In the genomic region with DNA sequence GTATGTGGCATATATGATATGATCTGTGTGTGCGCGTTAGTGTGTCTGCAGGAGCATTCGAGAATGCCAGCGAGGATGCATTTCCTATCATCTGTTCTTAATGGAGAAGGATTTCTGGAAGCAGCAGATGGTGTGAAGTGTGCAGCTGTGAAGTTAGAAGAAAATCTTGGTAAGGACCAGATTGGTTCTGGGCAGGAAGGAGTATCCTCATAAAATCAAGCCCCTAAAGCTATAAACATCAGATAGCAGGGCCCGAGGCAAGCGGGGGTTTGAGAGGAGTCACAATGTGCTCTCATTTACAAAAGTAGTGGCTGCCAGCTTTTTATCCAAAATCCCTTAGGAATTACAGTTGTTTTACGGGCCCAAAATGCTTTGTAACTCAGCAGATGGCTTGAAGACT, we compare ENCODE assay signal across 30 cellular contexts. TPM values are rescaled to one million over a fixed set of nuclear protein-coding genes. Genes with fewer than 3 reads are reported as not detected.
DNase-seq lines count a peak whose midpoint lies in the region; ATAC-seq, FAIRE-seq and TF ChIP-seq lines count a peak whose summit lies in the region.
"Had no signal": no experiment of that assay in that cellular context is flagged by ENCODE, and none has a peak within 500 bp of the region (broad histone marks: within the 10 kb centered on the region; RNA-seq: fewer than 3 reads in every experiment).

No MANE protein-coding gene starts in this region.

- H3K9ac ChIP-seq in neural progenitor cell = no peak overlapping the region
- H3K9ac ChIP-seq: BLaER1, KMS-11 had no signal

- no peaks in the 10 kb centered on the region for H3K36me3 ChIP-seq in GM23338 (ENCODE audit: insufficient read depth)
- H3K36me3 ChIP-seq in neural progenitor cell = no peaks in the 10 kb centered on the region
- H3K36me3 ChIP-seq: BLaER1, tibial nerve had no signal

- H3K27ac ChIP-seq in GM23338 (ENCODE audit: low read depth) = peak overlapping the region; percentile 12; the same call in 1 of the 2 replicates
- no peak overlapping the region for H3K27ac ChIP-seq in neural progenitor cell
- H3K27ac ChIP-seq: BLaER1, epithelial cell of prostate, KMS-11, PC-9, stomach, tibial nerve had no signal

- H3K4me3 ChIP-seq in GM23338 = no peak overlapping the region
- H3K4me3 ChIP-seq in neural progenitor cell = no peak overlapping the region
- H3K4me3 ChIP-seq: BLaER1, PC-9, stomach, tibial nerve had no signal

- H3K9me3 Mint-ChIP-seq in GM23338 (no peaks in the 10 kb centered on the region), neural progenitor cell (no peaks in the 10 kb centered on the region)

- no peak overlapping the region for H3K4me3 Mint-ChIP-seq in GM23338
- H3K4me3 Mint-ChIP-seq in neural progenitor cell = no peak overlapping the region
- H3K4me3 Mint-ChIP-seq: activated CD8-positive, alpha-beta memory T cell treated with anti-CD3 and anti-CD28 coated beads, Interleukin-2, amount 10 ng/mL, durations not matched to agents 7 days and 5 days had no signal

- ATAC-seq in GM23338 (no peak), omental fat pad (ENCODE audit: low FRiP score) (no peak)
- ATAC-seq: activated CD8-positive, alpha-beta memory T cell treated with anti-CD3 and anti-CD28 coated beads, Interleukin-2, amount 10 ng/mL, durations not matched to agents 7 days and 5 days; left cardiac atrium had no signal

- H3K4me1 Mint-ChIP-seq in GM23338 (peaks cover 37% of the 10 kb centered on the region), neural progenitor cell (peaks cover 8% of the 10 kb centered on the region)

- H3K9me3 ChIP-seq in neural progenitor cell (ENCODE audit: low read depth) = no peaks in the 10 kb centered on the region
- H3K9me3 ChIP-seq: BLaER1, stomach, tibial nerve had no signal

- H3K27me3 ChIP-seq in GM23338 (ENCODE audit: insufficient read depth) (no peaks in the 10 kb centered on the region), neural progenitor cell (no peaks in the 10 kb centered on the region)
- H3K27me3 ChIP-seq: BLaER1, stomach, tibial nerve had no signal

- H3K79me2 ChIP-seq in GM23338 (replicated peaks; ENCODE audit: insufficient read depth) (peaks cover 85% of the 10 kb centered on the region), neural progenitor cell (ENCODE audit: low read depth) (peaks cover 48% of the 10 kb centered on the region)

- H2AFZ ChIP-seq in GM23338 = no peak overlapping the region
- no peak overlapping the region for H2AFZ ChIP-seq in neural progenitor cell (replicated peaks)
- H2AFZ ChIP-seq: PC-9 had no signal

- no peaks in the 10 kb centered on the region; the same call in 1 of the 2 replicates for H3F3A ChIP-seq in GM23338 (replicated peaks; ENCODE audit: low read depth)
- no peaks in the 10 kb centered on the region for H3F3A ChIP-seq in neural progenitor cell (ENCODE audit: low read depth)

- H4K20me1 ChIP-seq in GM23338 (replicated peaks; ENCODE audit: insufficient read depth) = peaks cover 38% of the 10 kb centered on the region
- H4K20me1 ChIP-seq in neural progenitor cell (ENCODE audit: low read depth) = no peaks in the 10 kb centered on the region
- H4K20me1 ChIP-seq: BLaER1 had no signal

- H3K27me3 Mint-ChIP-seq in GM23338 (ENCODE audit: insufficient read depth, low read depth, poor library complexity) (no peaks in the 10 kb centered on the region), neural progenitor cell (ENCODE audit: insufficient read depth, low read depth) (no peaks in the 10 kb centered on the region)
- H3K27me3 Mint-ChIP-seq: activated CD8-positive, alpha-beta memory T cell treated with anti-CD3 and anti-CD28 coated beads, Interleukin-2, amount 10 ng/mL, durations not matched to agents 7 days and 5 days had no signal

- TF ChIP-seq CTCF in GM23338 (conservative IDR thresholded peaks at IDR 0.05; ENCODE audit: low read depth in 2 of 2) (no peak), neural progenitor cell (IDR thresholded peaks at IDR 0.05) (no peak), omental fat pad (IDR thresholded peaks at IDR 0.05) (no peak)

- DNase-seq in GM23338 (ENCODE audit: low spot score) (no peak), NCI-H524 (lab: John Stamatoyannopoulos, UW) (peak; percentile 83 to 91), neural progenitor cell (ENCODE audit: low spot score) (no peak), omental fat pad (ENCODE audit: low spot score) (no peak), putamen (ENCODE audit: low spot score) (no peak)
- DNase-seq in activated CD4-positive, alpha-beta T cell treated with anti-CD3 and anti-CD28 coated beads for 48 hours = no peak
- DNase-seq in activated T-cell treated with anti-CD3 and anti-CD28 coated beads, Interleukin-2, amount 50 U/mL, for 48 hours = no peak
- DNase-seq: activated CD8-positive, alpha-beta memory T cell treated with anti-CD3 and anti-CD28 coated beads, Interleukin-2, amount 10 ng/mL, durations not matched to agents 7 days and 5 days; activated naive CD4-positive, alpha-beta T cell treated with anti-CD3 and anti-CD28 coated beads, Interleukin-2, amount 50 U/mL, for 16 hours; amygdala; DMS53; foreskin fibroblast; H7; left cardiac atrium; MM.1S; NCI-H1417 treated with DMSO at 0.1 percent for 48 hours; NCI-H2081 treated with DMSO at 0.1 percent for 48 hours; NCI-H446; PC-9; SHP77; stomach; T1000 had no signal

- peak overlapping the region; percentile 21 for H3K27ac Mint-ChIP-seq in GM23338
- H3K27ac Mint-ChIP-seq in neural progenitor cell = no peak overlapping the region
- H3K27ac Mint-ChIP-seq: activated CD8-positive, alpha-beta memory T cell treated with anti-CD3 and anti-CD28 coated beads, Interleukin-2, amount 10 ng/mL, durations not matched to agents 7 days and 5 days had no signal

- peak; percentile 35 for FAIRE-seq in endometrium (lab: Jason Lieb, UNC)
- FAIRE-seq: bronchial epithelial cell, G401.6, HTR-8/SVneo had no signal

- H3K4me2 ChIP-seq in GM23338 (peak overlapping the region; percentile 25), neural progenitor cell (peak overlapping the region; percentile 3)
- H3K4me2 ChIP-seq: BLaER1, KMS-11, PC-9 had no signal

- H3K36me3 Mint-ChIP-seq in GM23338 (ENCODE audit: low read depth) (peaks cover 20% of the 10 kb centered on the region), neural progenitor cell (peaks cover 2% of the 10 kb centered on the region)
- H3K36me3 Mint-ChIP-seq: activated CD8-positive, alpha-beta memory T cell treated with anti-CD3 and anti-CD28 coated beads, Interleukin-2, amount 10 ng/mL, durations not matched to agents 7 days and 5 days had no signal

- H3K4me1 ChIP-seq in GM23338 (ENCODE audit: insufficient read depth) (peaks cover 16% of the 10 kb centered on the region), neural progenitor cell (peaks cover 7% of the 10 kb centered on the region)
- H3K4me1 ChIP-seq: tibial nerve had no signal

- no peaks in the 10 kb centered on the region for H3K9me2 ChIP-seq in GM23338 (ENCODE audit: insufficient read depth)

TF ChIP-seq in GM23338, 12 proteins besides CTCF, POLR2A, EP300 and RAD21:
- TF ChIP-seq EZH2phosphoT487 (IDR thresholded peaks at IDR 0.05; ENCODE audit: unreplicated experiment) = no peak
- TF ChIP-seq NANOG (IDR thresholded peaks at IDR 0.05; ENCODE audit: borderline replicate concordance) = no peak
- TF ChIP-seq ZNF331 (CRISPR knock-in tag; IDR thresholded peaks at IDR 0.05; ENCODE audit: low read depth) = no peak
- no peak for TF ChIP-seq POLR2AphosphoS5 (IDR thresholded peaks at IDR 0.05; ENCODE audit: low read depth)

RNA-seq across cellular contexts. Expression of a gene that starts 40.0 kb away (rescaled TPM):
- 109 and 134 TPM in 2 replicates for total RNA-seq in GM23338 (2014; rRNA removed; shearing (Covaris generic))
- 32.2 and 37.0 TPM in 2 replicates for polyA plus RNA-seq in GM23338 (2016; fragmentation: Nextera tagmentation; extraction: Ambion mirVana)
- 29.5 and 47.5 TPM in 2 replicates for total RNA-seq in neural progenitor cell (ENCODE audit: low replicate concordance)
- 100 to 1,000 TPM in 2 of 4 donors, 10 to 100 TPM in 2; 56.1 to 214 (median 88.1) TPM for total RNA-seq in omental fat pad

Comparison
In these comparisons a context has a peak if more than half of its experiments do, and no peak if none do; other contexts are left out.
1. DNase-seq: peak in NCI-H524 (2 of 2); none in GM23338 (single experiment), neural progenitor cell (single experiment), omental fat pad (single experiment), putamen (single experiment), activated CD4-positive, alpha-beta T cell treated with anti-CD3 and anti-CD28 coated beads for 48 hours (single experiment) and activated T-cell treated with anti-CD3 and anti-CD28 coated beads, Interleukin-2, amount 50 U/mL, for 48 hours (0 of 2).